ENCODE assay signal across 10 cellular contexts in genomic region chr22:44326549-44326881, GRCh38. TPM values are rescaled to one million over a fixed set of nuclear protein-coding genes. Genes with fewer than 3 reads are reported as not detected.
DNase-seq lines count a peak whose midpoint lies in the region; ATAC-seq, FAIRE-seq and TF ChIP-seq lines count a peak whose summit lies in the region.
"Had no signal": no experiment of that assay in that cellular context is flagged by ENCODE, and none has a peak within 500 bp of the region (broad histone marks: within the 10 kb centered on the region; RNA-seq: fewer than 3 reads in every experiment).

No MANE protein-coding gene starts in this region.

- H3K27ac Mint-ChIP-seq in activated CD8-positive, alpha-beta memory T cell treated with anti-CD3 and anti-CD28 coated beads, Interleukin-2, amount 10 ng/mL, durations not matched to agents 7 days and 5 days: no peak overlapping the region
- H3K27ac Mint-ChIP-seq in activated CD8-positive, alpha-beta T cell treated with anti-CD3 and anti-CD28 coated beads, Interleukin-2, amount 10 ng/mL, durations not matched to agents 7 days and 5 days: no peak overlapping the region

- intact Hi-C loops in kidney (cut with DNase I): no loop called here

- POLR2A ChIA-PET in activated CD8-positive, alpha-beta T cell treated with anti-CD3 and anti-CD28 coated beads, Interleukin-2, amount 10 ng/mL, durations not matched to agents 7 days and 5 days (lab: Charles Lee): no interaction called here

- peak overlapping the region; percentile 74 to 83 for H3K4me3 ChIP-seq in kidney (ENCODE audit: low read length in 2 of 2)
- H3K4me3 ChIP-seq in subcutaneous abdominal adipose tissue (ENCODE audit: low read depth in 1 of 5, low read length in 5 of 5): peak overlapping the region in 3 of 5 donors; percentile 74 to 91 (median 78)

- peaks cover 32% of the 10 kb centered on the region for H3K4me1 Mint-ChIP-seq in activated CD8-positive, alpha-beta memory T cell treated with anti-CD3 and anti-CD28 coated beads, Interleukin-2, amount 10 ng/mL, durations not matched to agents 7 days and 5 days
- peaks cover 31% of the 10 kb centered on the region for H3K4me1 Mint-ChIP-seq in activated CD8-positive, alpha-beta T cell treated with anti-CD3 and anti-CD28 coated beads, Interleukin-2, amount 10 ng/mL, durations not matched to agents 7 days and 5 days (ENCODE audit: low read depth)

- CTCF ChIA-PET in activated CD8-positive, alpha-beta memory T cell treated with anti-CD3 and anti-CD28 coated beads, Interleukin-2, amount 10 ng/mL, durations not matched to agents 7 days and 5 days (lab: Charles Lee): interaction anchor here (0.6 to 1.5 kb wide), 2 partner anchors 12 to 24 kb away, joined by 3 to 4 read pairs; no protein-coding TSS in a partner anchor
- CTCF ChIA-PET in activated CD8-positive, alpha-beta T cell treated with anti-CD3 and anti-CD28 coated beads, Interleukin-2, amount 10 ng/mL, durations not matched to agents 7 days and 5 days (lab: Charles Lee): interaction anchor here (1.0 kb wide), 1 partner anchor 299 kb away, joined by 3 read pairs; no protein-coding TSS in a partner anchor

- no peak for ATAC-seq in activated CD8-positive, alpha-beta memory T cell treated with anti-CD3 and anti-CD28 coated beads, Interleukin-2, amount 10 ng/mL, durations not matched to agents 7 days and 5 days
- ATAC-seq in activated CD8-positive, alpha-beta T cell treated with anti-CD3 and anti-CD28 coated beads, Interleukin-2, amount 10 ng/mL, durations not matched to agents 7 days and 5 days: no peak
- ATAC-seq in HG02759 (IDR thresholded peaks at IDR 0.05; ENCODE audit: unreplicated experiment): no peak

- H3K4me3 Mint-ChIP-seq in activated CD8-positive, alpha-beta memory T cell treated with anti-CD3 and anti-CD28 coated beads, Interleukin-2, amount 10 ng/mL, durations not matched to agents 7 days and 5 days: peak overlapping the region; percentile 26
- H3K4me3 Mint-ChIP-seq in activated CD8-positive, alpha-beta T cell treated with anti-CD3 and anti-CD28 coated beads, Interleukin-2, amount 10 ng/mL, durations not matched to agents 7 days and 5 days: peak overlapping the region; percentile 59

- H3K36me3 Mint-ChIP-seq in activated CD8-positive, alpha-beta memory T cell treated with anti-CD3 and anti-CD28 coated beads, Interleukin-2, amount 10 ng/mL, durations not matched to agents 7 days and 5 days: no peaks in the 10 kb centered on the region
- H3K36me3 Mint-ChIP-seq in activated CD8-positive, alpha-beta T cell treated with anti-CD3 and anti-CD28 coated beads, Interleukin-2, amount 10 ng/mL, durations not matched to agents 7 days and 5 days (ENCODE audit: low read depth): no peaks in the 10 kb centered on the region

- DNase-seq in activated CD8-positive, alpha-beta memory T cell treated with anti-CD3 and anti-CD28 coated beads, Interleukin-2, amount 10 ng/mL, durations not matched to agents 7 days and 5 days: no peak
- DNase-seq in activated CD8-positive, alpha-beta memory T cell treated with anti-CD3 and anti-CD28 coated beads, Interleukin-2, amount 50 U/mL, for 4 hours: no peak
- DNase-seq in activated CD8-positive, alpha-beta T cell treated with anti-CD3 and anti-CD28 coated beads, Interleukin-2, amount 10 ng/mL, durations not matched to agents 7 days and 5 days: no peak
- DNase-seq in kidney (no peak), UCSD-AML1 (lab: John Stamatoyannopoulos, UW; ENCODE audit: unreplicated experiment) (no peak), SIG-M5 (lab: John Stamatoyannopoulos, UW) (no peak)
- DNase-seq: AML-193 had no signal

- FAIRE-seq in kidney (lab: Jason Lieb, UNC): no peak
- FAIRE-seq: GM18507 had no signal

- H3K27me3 ChIP-seq in subcutaneous abdominal adipose tissue (ENCODE audit: control insufficient read depth in 5 of 5, insufficient read depth in 4 of 5, low read length in 5 of 5): peaks cover 11 to 52% (median 36%) of the 10 kb centered on the region in 5 donors

- no peaks in the 10 kb centered on the region for H3K36me3 ChIP-seq in kidney (ENCODE audit: control insufficient read depth in 1 of 2, insufficient read depth in 2 of 2, low read length in 2 of 2)
- H3K36me3 ChIP-seq in subcutaneous abdominal adipose tissue (ENCODE audit: control insufficient read depth in 5 of 5, insufficient read depth in 5 of 5, low read length in 5 of 5): no peaks in the 10 kb centered on the region

- H3K9ac ChIP-seq in kidney (ENCODE audit: low read length in 2 of 2): no peak overlapping the region
- H3K9ac ChIP-seq in subcutaneous abdominal adipose tissue (ENCODE audit: low read length in 5 of 5): peak overlapping the region in 3 of 5 donors; percentile 49 to 76 (median 70)

- no peak overlapping the region for H3K27ac ChIP-seq in kidney (ENCODE audit: low read depth in 2 of 2, low read length in 2 of 2)
- no peak overlapping the region for H3K27ac ChIP-seq in subcutaneous abdominal adipose tissue (ENCODE audit: low read depth, low read length)

- H3K9me3 ChIP-seq in kidney (ENCODE audit: control insufficient read depth in 1 of 2, low read length in 2 of 2) (no peaks in the 10 kb centered on the region), subcutaneous abdominal adipose tissue (ENCODE audit: control insufficient read depth in 5 of 5, low read length in 5 of 5) (no peaks in the 10 kb centered on the region)

- no peaks in the 10 kb centered on the region for H3K4me1 ChIP-seq in kidney (ENCODE audit: control insufficient read depth in 1 of 2, insufficient read depth in 1 of 2, low read depth in 1 of 2, low read length in 2 of 2)
- peaks cover 0 to 16% (median 13%) of the 10 kb centered on the region in 5 donors for H3K4me1 ChIP-seq in subcutaneous abdominal adipose tissue (ENCODE audit: control insufficient read depth in 5 of 5, insufficient read depth in 5 of 5, low read length in 5 of 5)

- peaks cover 76% of the 10 kb centered on the region for H3K27me3 Mint-ChIP-seq in activated CD8-positive, alpha-beta memory T cell treated with anti-CD3 and anti-CD28 coated beads, Interleukin-2, amount 10 ng/mL, durations not matched to agents 7 days and 5 days
- peaks cover 62% of the 10 kb centered on the region for H3K27me3 Mint-ChIP-seq in activated CD8-positive, alpha-beta T cell treated with anti-CD3 and anti-CD28 coated beads, Interleukin-2, amount 10 ng/mL, durations not matched to agents 7 days and 5 days (ENCODE audit: low read depth)

- H3K9me3 Mint-ChIP-seq in activated CD8-positive, alpha-beta memory T cell treated with anti-CD3 and anti-CD28 coated beads, Interleukin-2, amount 10 ng/mL, durations not matched to agents 7 days and 5 days (ENCODE audit: low read depth): no peaks in the 10 kb centered on the region
- H3K9me3 Mint-ChIP-seq in activated CD8-positive, alpha-beta T cell treated with anti-CD3 and anti-CD28 coated beads, Interleukin-2, amount 10 ng/mL, durations not matched to agents 7 days and 5 days (ENCODE audit: insufficient read depth): no peaks in the 10 kb centered on the region

- no peak for TF ChIP-seq CTCF in kidney (IDR thresholded peaks at IDR 0.05; ENCODE audit: borderline replicate concordance, extremely low read depth, insufficient read depth)

RNA-seq across cellular contexts. Expression of gene SHISAL1, which starts 13.8 kb away (rescaled TPM):
- not detected for total RNA-seq in activated CD8-positive, alpha-beta memory T cell treated with anti-CD3 and anti-CD28 coated beads, Interleukin-2, amount 10 ng/mL, durations not matched to agents 7 days and 5 days
- not detected for total RNA-seq in activated CD8-positive, alpha-beta T cell treated with anti-CD3 and anti-CD28 coated beads, Interleukin-2, amount 10 ng/mL, durations not matched to agents 7 days and 5 days
- 1.1 TPM for total RNA-seq in kidney
- 0.04 TPM for polyA plus RNA-seq in kidney (ENCODE audit: insufficient read depth, low read depth, low replicate concordance)

Comparison
In these comparisons a context has a peak if more than half of its experiments do, and no peak if none do; other contexts are left out.
1. H3K9ac ChIP-seq: peak in subcutaneous abdominal adipose tissue (3 of 5); none in kidney (0 of 2).